21 cellular contexts compared by ENCODE assay signal in genomic region chr18:23451491-23451890, GRCh38. TPM values are rescaled to one million over a fixed set of nuclear protein-coding genes. Genes with fewer than 3 reads are reported as not detected.
DNase-seq lines count a peak whose midpoint lies in the region; ATAC-seq, FAIRE-seq and TF ChIP-seq lines count a peak whose summit lies in the region.
"Had no signal": no experiment of that assay in that cellular context is flagged by ENCODE, and none has a peak within 500 bp of the region (broad histone marks: within the 10 kb centered on the region; RNA-seq: fewer than 3 reads in every experiment).

No MANE protein-coding gene starts in this region.

- DNase-seq in activated T-cell treated with anti-CD3 and anti-CD28 coated beads, Interleukin-2, amount 50 U/mL, for 4 hours: no peak
- no peak for DNase-seq in activated T-cell treated with anti-CD3 and anti-CD28 coated beads, Interleukin-2, amount 50 U/mL, for 48 hours
- no peak for DNase-seq in epithelial cell of prostate (ENCODE audit: low read depth, low spot score)
- DNase-seq in upper lobe of left lung: no peak
- no peak for DNase-seq in H54 (ENCODE audit: insufficient read length, low spot score)
- no peak for DNase-seq in ascending aorta (ENCODE audit: low spot score in 2 of 2)
- no peak for DNase-seq in activated CD4-positive, CD25-positive, alpha-beta regulatory T cell (lab: John Stamatoyannopoulos, UW)
- DNase-seq: activated T-cell treated with anti-CD3 and anti-CD28 coated beads, Interleukin-2, amount 50 U/mL, for 1 hour; adrenal gland; cerebellar nuclear complex; foreskin melanocyte; Kasumi-1; NCI-H1436 treated with DMSO at 0.1 percent for 48 hours; OCI-M1; stimulated activated CD4-positive, alpha-beta T cell treated with anti-CD3 and anti-CD28 coated beads, Interleukin-1b, Interleukin-23, amount 100 ng/mL, for 48 hours; testis had no signal

- WGBS in upper lobe of left lung, 2 donors: 95 to 97% methylated on average over 6 of the region's 6 CpGs

- H3K9me3 ChIP-seq in upper lobe of left lung (no peaks in the 10 kb centered on the region), ascending aorta (no peaks in the 10 kb centered on the region)
- H3K9me3 ChIP-seq: adrenal gland, right atrium auricular region, testis had no signal

- intact Hi-C loops in ascending aorta (cut with DNase I): loop anchor here (5.0 kb wide), 1 partner anchor 136 kb away; the partner anchor contains the start of gene NPC1

- no peak for TF ChIP-seq CTCF in upper lobe of left lung (IDR thresholded peaks at IDR 0.05)
- no peak for TF ChIP-seq CTCF in ascending aorta (IDR thresholded peaks at IDR 0.05)

- H3K4me1 Mint-ChIP-seq in activated T-cell treated with anti-CD3 and anti-CD28 coated beads, Interleukin-2, amount 50 U/mL, for 4 hours (ENCODE audit: low read depth): peaks cover 34% of the 10 kb centered on the region

- ATAC-seq in activated T-cell treated with anti-CD3 and anti-CD28 coated beads, Interleukin-2, amount 50 U/mL, for 4 hours: no peak
- peak; percentile 32 for ATAC-seq in HG03571 (IDR thresholded peaks at IDR 0.05; ENCODE audit: unreplicated experiment)
- ATAC-seq in upper lobe of left lung (ENCODE audit: low FRiP score in 2 of 2): no peak

- H3K4me3 ChIP-seq in upper lobe of left lung: no peak overlapping the region
- H3K4me3 ChIP-seq in ascending aorta: no peak overlapping the region
- H3K4me3 ChIP-seq: adrenal gland, neural progenitor cell, right atrium auricular region, testis had no signal

- no peak for TF ChIP-seq EP300 in upper lobe of left lung (IDR thresholded peaks at IDR 0.05)

- peaks cover 31 to 34% (median 33%) of the 10 kb centered on the region in 4 donors for H3K4me1 ChIP-seq in upper lobe of left lung
- H3K4me1 ChIP-seq in ascending aorta: peaks cover 0 to 23% of the 10 kb centered on the region in 2 donors

- H3K27me3 Mint-ChIP-seq in activated T-cell treated with anti-CD3 and anti-CD28 coated beads, Interleukin-2, amount 50 U/mL, for 4 hours (ENCODE audit: low read depth): no peaks in the 10 kb centered on the region

- H3K36me3 ChIP-seq in upper lobe of left lung (peaks cover 0 to 8% (median 1%) of the 10 kb centered on the region in 4 donors), ascending aorta (no peaks in the 10 kb centered on the region)
- H3K36me3 ChIP-seq: adrenal gland, neural progenitor cell, right atrium auricular region had no signal

- H3K4me3 Mint-ChIP-seq in activated T-cell treated with anti-CD3 and anti-CD28 coated beads, Interleukin-2, amount 50 U/mL, for 4 hours: peak overlapping the region; percentile 54

- H3K27ac ChIP-seq in epithelial cell of prostate (peak overlapping the region; percentile 100), upper lobe of left lung (peak overlapping the region; percentile 96 to 100 (median 97)), ascending aorta (peak overlapping the region in 1 of 2 donors; percentile 91)
- H3K27ac ChIP-seq: neural progenitor cell, SK-N-MC had no signal

- FAIRE-seq in H54 (lab: Jason Lieb, UNC): no peak
- FAIRE-seq: endometrium had no signal

- no peak for TF ChIP-seq POLR2A in upper lobe of left lung (IDR thresholded peaks at IDR 0.05)
- no peak for TF ChIP-seq POLR2A in H54 (IDR thresholded peaks at IDR 0.05; ENCODE audit: low read depth, low read length)

- H3K27me3 ChIP-seq in upper lobe of left lung: no peaks in the 10 kb centered on the region
- H3K27me3 ChIP-seq in ascending aorta: no peaks in the 10 kb centered on the region
- H3K27me3 ChIP-seq: adrenal gland, neural progenitor cell, right atrium auricular region, testis had no signal

- H3K9me3 Mint-ChIP-seq in activated T-cell treated with anti-CD3 and anti-CD28 coated beads, Interleukin-2, amount 50 U/mL, for 4 hours: no peaks in the 10 kb centered on the region
- H3K9me3 Mint-ChIP-seq: neural progenitor cell had no signal

- no peaks in the 10 kb centered on the region for H3K36me3 Mint-ChIP-seq in activated T-cell treated with anti-CD3 and anti-CD28 coated beads, Interleukin-2, amount 50 U/mL, for 4 hours (ENCODE audit: insufficient read depth)
- H3K36me3 Mint-ChIP-seq: neural progenitor cell had no signal

RNA-seq across cellular contexts. Expression of gene RIOK3, which starts 1.6 kb away (rescaled TPM):
- total RNA-seq in activated T-cell treated with anti-CD3 and anti-CD28 coated beads, Interleukin-2, amount 50 U/mL, for 4 hours: 10 to 100 TPM; 42.9 to 55.4 (median 50.8) TPM
- total RNA-seq in upper lobe of left lung (10 to 100 TPM; 54.7 to 91.1 (median 60.0) TPM), ascending aorta (9.3 TPM)

RNA-seq across cellular contexts. Expression of gene RMC1, which starts 51.8 kb away (rescaled TPM):
- total RNA-seq in activated T-cell treated with anti-CD3 and anti-CD28 coated beads, Interleukin-2, amount 50 U/mL, for 4 hours: 10 to 100 TPM; 36.3 to 47.6 (median 41.9) TPM
- total RNA-seq in upper lobe of left lung (10 to 100 TPM; 23.3 to 45.1 (median 39.8) TPM), ascending aorta (20.1 TPM)
